In the genomic region with DNA sequence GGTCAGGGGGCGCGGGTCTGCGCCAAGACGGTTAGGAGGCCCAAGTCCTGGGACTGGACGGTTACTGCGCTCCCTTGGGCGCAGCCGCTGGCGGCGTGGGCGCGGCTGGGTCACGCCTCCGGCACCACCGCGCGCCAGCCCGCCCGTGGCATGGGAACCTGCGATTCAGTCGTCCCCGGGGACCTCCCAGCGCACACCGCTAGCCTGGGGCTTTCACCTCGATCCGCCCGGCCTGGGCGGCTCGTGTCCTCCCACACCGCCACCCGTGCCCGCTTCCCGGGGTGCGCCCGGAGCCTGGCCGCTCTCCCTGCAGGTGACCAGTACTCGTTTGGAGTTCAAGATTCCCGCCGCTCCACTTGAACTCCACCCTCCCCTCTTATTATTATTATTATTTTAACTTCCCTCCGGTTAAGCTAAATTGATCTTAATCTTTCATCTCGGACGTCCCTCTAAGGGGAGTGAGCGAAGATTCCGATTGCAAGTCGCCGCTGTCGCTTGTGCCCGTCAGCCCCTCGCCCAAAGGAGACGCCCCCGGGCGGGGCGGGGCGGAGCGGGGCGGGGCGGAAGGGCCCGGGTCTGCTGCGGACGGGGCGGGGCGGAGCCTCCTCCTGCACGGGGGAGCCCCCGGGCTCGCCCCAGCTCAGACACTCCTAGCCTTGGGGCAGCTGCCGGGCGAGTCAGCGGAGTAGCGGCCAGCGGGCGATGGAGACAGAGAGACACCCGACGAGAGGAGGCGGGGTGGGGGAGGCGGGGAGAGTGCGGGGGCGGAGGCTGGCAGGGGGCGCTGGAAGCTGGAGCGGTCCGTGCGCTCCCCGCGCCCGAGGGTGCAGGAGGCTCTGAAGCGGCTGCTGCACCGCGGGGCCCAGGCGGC, we compare ENCODE assay signal across 1 cellular context.
A peak's percentile ranks its signal among the peaks of the same experiment; 100 is the strongest.
TF ChIP-seq lines count a peak whose summit lies in the region.

A gene with protein sequence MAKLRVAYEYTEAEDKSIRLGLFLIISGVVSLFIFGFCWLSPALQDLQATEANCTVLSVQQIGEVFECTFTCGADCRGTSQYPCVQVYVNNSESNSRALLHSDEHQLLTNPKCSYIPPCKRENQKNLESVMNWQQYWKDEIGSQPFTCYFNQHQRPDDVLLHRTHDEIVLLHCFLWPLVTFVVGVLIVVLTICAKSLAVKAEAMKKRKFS (plus strand): TSS at position 643 of the 871 bp plus-strand sequence. CDS start 445 bp downstream, outside the sequence.

TF ChIP-seq in HepG2, 621 proteins besides CTCF, POLR2A, EP300 and RAD21 (continued from another document and continues in another):
- TF ChIP-seq, protein P1, sequence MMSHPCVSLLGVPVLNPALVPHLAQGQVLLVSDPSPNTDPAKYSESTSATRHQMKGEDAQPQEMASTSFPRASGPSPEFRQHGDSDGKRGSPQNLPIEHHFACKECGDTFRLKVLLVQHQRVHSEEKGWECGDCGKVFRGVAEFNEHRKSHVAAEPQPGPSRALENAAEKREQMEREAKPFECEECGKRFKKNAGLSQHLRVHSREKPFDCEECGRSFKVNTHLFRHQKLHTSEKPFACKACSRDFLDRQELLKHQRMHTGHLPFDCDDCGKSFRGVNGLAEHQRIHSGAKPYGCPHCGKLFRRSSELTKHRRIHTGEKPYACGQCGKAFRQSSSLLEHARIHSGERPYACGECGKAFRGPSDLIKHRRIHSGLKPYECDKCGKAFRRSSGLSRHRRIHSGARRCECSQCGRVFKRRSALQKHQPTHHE (CRISPR knock-in tag; IDR thresholded peaks at IDR 0.05; ENCODE audit: borderline replicate concordance): no peak
- TF ChIP-seq DPF2 (CRISPR knock-in tag; IDR thresholded peaks at IDR 0.05; ENCODE audit: borderline replicate concordance, low read depth): no peak
- TF ChIP-seq ZNF563 (CRISPR knock-in tag; IDR thresholded peaks at IDR 0.05): peak; percentile 60; the same call in 1 of the 2 replicates
- no peak for TF ChIP-seq ZNF607 (CRISPR knock-in tag; IDR thresholded peaks at IDR 0.05; ENCODE audit: borderline replicate concordance)
- no peak for TF ChIP-seq ZKSCAN5 (CRISPR knock-in tag; IDR thresholded peaks at IDR 0.05)
- TF ChIP-seq, protein P2, sequence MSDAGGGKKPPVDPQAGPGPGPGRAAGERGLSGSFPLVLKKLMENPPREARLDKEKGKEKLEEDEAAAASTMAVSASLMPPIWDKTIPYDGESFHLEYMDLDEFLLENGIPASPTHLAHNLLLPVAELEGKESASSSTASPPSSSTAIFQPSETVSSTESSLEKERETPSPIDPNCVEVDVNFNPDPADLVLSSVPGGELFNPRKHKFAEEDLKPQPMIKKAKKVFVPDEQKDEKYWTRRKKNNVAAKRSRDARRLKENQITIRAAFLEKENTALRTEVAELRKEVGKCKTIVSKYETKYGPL (CRISPR knock-in tag; IDR thresholded peaks at IDR 0.05): no peak
- TF ChIP-seq REPIN1 (CRISPR knock-in tag; IDR thresholded peaks at IDR 0.05; ENCODE audit: borderline replicate concordance, low read depth): no peak
- TF ChIP-seq, protein P3, sequence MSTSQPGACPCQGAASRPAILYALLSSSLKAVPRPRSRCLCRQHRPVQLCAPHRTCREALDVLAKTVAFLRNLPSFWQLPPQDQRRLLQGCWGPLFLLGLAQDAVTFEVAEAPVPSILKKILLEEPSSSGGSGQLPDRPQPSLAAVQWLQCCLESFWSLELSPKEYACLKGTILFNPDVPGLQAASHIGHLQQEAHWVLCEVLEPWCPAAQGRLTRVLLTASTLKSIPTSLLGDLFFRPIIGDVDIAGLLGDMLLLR (CRISPR knock-in tag; IDR thresholded peaks at IDR 0.05): no peak
- no peak for TF ChIP-seq SMARCE1 (IDR thresholded peaks at IDR 0.05; ENCODE audit: borderline replicate concordance)
- TF ChIP-seq, protein P4, sequence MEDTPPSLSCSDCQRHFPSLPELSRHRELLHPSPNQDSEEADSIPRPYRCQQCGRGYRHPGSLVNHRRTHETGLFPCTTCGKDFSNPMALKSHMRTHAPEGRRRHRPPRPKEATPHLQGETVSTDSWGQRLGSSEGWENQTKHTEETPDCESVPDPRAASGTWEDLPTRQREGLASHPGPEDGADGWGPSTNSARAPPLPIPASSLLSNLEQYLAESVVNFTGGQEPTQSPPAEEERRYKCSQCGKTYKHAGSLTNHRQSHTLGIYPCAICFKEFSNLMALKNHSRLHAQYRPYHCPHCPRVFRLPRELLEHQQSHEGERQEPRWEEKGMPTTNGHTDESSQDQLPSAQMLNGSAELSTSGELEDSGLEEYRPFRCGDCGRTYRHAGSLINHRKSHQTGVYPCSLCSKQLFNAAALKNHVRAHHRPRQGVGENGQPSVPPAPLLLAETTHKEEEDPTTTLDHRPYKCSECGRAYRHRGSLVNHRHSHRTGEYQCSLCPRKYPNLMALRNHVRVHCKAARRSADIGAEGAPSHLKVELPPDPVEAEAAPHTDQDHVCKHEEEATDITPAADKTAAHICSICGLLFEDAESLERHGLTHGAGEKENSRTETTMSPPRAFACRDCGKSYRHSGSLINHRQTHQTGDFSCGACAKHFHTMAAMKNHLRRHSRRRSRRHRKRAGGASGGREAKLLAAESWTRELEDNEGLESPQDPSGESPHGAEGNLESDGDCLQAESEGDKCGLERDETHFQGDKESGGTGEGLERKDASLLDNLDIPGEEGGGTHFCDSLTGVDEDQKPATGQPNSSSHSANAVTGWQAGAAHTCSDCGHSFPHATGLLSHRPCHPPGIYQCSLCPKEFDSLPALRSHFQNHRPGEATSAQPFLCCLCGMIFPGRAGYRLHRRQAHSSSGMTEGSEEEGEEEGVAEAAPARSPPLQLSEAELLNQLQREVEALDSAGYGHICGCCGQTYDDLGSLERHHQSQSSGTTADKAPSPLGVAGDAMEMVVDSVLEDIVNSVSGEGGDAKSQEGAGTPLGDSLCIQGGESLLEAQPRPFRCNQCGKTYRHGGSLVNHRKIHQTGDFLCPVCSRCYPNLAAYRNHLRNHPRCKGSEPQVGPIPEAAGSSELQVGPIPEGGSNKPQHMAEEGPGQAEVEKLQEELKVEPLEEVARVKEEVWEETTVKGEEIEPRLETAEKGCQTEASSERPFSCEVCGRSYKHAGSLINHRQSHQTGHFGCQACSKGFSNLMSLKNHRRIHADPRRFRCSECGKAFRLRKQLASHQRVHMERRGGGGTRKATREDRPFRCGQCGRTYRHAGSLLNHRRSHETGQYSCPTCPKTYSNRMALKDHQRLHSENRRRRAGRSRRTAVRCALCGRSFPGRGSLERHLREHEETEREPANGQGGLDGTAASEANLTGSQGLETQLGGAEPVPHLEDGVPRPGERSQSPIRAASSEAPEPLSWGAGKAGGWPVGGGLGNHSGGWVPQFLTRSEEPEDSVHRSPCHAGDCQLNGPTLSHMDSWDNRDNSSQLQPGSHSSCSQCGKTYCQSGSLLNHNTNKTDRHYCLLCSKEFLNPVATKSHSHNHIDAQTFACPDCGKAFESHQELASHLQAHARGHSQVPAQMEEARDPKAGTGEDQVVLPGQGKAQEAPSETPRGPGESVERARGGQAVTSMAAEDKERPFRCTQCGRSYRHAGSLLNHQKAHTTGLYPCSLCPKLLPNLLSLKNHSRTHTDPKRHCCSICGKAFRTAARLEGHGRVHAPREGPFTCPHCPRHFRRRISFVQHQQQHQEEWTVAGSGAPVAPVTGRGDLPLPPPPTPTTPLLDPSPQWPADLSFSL (CRISPR knock-in tag; IDR thresholded peaks at IDR 0.05): no peak
- TF ChIP-seq, protein P5, sequence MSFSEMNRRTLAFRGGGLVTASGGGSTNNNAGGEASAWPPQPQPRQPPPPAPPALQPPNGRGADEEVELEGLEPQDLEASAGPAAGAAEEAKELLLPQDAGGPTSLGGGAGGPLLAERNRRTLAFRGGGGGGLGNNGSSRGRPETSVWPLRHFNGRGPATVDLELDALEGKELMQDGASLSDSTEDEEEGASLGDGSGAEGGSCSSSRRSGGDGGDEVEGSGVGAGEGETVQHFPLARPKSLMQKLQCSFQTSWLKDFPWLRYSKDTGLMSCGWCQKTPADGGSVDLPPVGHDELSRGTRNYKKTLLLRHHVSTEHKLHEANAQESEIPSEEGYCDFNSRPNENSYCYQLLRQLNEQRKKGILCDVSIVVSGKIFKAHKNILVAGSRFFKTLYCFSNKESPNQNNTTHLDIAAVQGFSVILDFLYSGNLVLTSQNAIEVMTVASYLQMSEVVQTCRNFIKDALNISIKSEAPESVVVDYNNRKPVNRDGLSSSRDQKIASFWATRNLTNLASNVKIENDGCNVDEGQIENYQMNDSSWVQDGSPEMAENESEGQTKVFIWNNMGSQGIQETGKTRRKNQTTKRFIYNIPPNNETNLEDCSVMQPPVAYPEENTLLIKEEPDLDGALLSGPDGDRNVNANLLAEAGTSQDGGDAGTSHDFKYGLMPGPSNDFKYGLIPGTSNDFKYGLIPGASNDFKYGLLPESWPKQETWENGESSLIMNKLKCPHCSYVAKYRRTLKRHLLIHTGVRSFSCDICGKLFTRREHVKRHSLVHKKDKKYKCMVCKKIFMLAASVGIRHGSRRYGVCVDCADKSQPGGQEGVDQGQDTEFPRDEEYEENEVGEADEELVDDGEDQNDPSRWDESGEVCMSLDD (CRISPR knock-in tag; IDR thresholded peaks at IDR 0.05; ENCODE audit: borderline replicate concordance): no peak
- no peak for TF ChIP-seq ZNF781 (CRISPR knock-in tag; IDR thresholded peaks at IDR 0.05; ENCODE audit: borderline replicate concordance, not compliant biosample characterization)
- TF ChIP-seq, protein P6, sequence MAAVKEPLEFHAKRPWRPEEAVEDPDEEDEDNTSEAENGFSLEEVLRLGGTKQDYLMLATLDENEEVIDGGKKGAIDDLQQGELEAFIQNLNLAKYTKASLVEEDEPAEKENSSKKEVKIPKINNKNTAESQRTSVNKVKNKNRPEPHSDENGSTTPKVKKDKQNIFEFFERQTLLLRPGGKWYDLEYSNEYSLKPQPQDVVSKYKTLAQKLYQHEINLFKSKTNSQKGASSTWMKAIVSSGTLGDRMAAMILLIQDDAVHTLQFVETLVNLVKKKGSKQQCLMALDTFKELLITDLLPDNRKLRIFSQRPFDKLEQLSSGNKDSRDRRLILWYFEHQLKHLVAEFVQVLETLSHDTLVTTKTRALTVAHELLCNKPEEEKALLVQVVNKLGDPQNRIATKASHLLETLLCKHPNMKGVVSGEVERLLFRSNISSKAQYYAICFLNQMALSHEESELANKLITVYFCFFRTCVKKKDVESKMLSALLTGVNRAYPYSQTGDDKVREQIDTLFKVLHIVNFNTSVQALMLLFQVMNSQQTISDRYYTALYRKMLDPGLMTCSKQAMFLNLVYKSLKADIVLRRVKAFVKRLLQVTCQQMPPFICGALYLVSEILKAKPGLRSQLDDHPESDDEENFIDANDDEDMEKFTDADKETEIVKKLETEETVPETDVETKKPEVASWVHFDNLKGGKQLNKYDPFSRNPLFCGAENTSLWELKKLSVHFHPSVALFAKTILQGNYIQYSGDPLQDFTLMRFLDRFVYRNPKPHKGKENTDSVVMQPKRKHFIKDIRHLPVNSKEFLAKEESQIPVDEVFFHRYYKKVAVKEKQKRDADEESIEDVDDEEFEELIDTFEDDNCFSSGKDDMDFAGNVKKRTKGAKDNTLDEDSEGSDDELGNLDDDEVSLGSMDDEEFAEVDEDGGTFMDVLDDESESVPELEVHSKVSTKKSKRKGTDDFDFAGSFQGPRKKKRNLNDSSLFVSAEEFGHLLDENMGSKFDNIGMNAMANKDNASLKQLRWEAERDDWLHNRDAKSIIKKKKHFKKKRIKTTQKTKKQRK (IDR thresholded peaks at IDR 0.05; ENCODE audit: low read length): no peak
- no peak for TF ChIP-seq ONECUT2 (CRISPR knock-in tag; IDR thresholded peaks at IDR 0.05)
- TF ChIP-seq ZNF180 (CRISPR knock-in tag; IDR thresholded peaks at IDR 0.05; ENCODE audit: borderline replicate concordance, low read depth): no peak
- TF ChIP-seq, protein P7, sequence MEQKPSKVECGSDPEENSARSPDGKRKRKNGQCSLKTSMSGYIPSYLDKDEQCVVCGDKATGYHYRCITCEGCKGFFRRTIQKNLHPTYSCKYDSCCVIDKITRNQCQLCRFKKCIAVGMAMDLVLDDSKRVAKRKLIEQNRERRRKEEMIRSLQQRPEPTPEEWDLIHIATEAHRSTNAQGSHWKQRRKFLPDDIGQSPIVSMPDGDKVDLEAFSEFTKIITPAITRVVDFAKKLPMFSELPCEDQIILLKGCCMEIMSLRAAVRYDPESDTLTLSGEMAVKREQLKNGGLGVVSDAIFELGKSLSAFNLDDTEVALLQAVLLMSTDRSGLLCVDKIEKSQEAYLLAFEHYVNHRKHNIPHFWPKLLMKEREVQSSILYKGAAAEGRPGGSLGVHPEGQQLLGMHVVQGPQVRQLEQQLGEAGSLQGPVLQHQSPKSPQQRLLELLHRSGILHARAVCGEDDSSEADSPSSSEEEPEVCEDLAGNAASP (CRISPR knock-in tag; IDR thresholded peaks at IDR 0.05; ENCODE audit: borderline replicate concordance): no peak
- TF ChIP-seq ESRRA (CRISPR knock-in tag; IDR thresholded peaks at IDR 0.05; ENCODE audit: low read depth): no peak
- TF ChIP-seq, protein P8, sequence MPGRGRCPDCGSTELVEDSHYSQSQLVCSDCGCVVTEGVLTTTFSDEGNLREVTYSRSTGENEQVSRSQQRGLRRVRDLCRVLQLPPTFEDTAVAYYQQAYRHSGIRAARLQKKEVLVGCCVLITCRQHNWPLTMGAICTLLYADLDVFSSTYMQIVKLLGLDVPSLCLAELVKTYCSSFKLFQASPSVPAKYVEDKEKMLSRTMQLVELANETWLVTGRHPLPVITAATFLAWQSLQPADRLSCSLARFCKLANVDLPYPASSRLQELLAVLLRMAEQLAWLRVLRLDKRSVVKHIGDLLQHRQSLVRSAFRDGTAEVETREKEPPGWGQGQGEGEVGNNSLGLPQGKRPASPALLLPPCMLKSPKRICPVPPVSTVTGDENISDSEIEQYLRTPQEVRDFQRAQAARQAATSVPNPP (CRISPR knock-in tag; IDR thresholded peaks at IDR 0.05): no peak
- TF ChIP-seq NFIC (IDR thresholded peaks at IDR 0.05; ENCODE audit: low read length): no peak
- TF ChIP-seq TOE1 (CRISPR knock-in tag; IDR thresholded peaks at IDR 0.05): no peak
- no peak for TF ChIP-seq ZFP62 (CRISPR knock-in tag; IDR thresholded peaks at IDR 0.05)
- TF ChIP-seq ZNF30 (CRISPR knock-in tag; IDR thresholded peaks at IDR 0.05): no peak
- peak; percentile 73 for TF ChIP-seq SAP130 (CRISPR knock-in tag; IDR thresholded peaks at IDR 0.05; ENCODE audit: low read depth)
- no peak for TF ChIP-seq MEIS2 (CRISPR knock-in tag; IDR thresholded peaks at IDR 0.05)
- no peak for TF ChIP-seq HES4 (CRISPR knock-in tag; IDR thresholded peaks at IDR 0.05; ENCODE audit: borderline replicate concordance)
- no peak for TF ChIP-seq TEAD2 (CRISPR knock-in tag; IDR thresholded peaks at IDR 0.05)
- no peak for TF ChIP-seq ZNF839 (CRISPR knock-in tag; IDR thresholded peaks at IDR 0.05; ENCODE audit: borderline replicate concordance)
- TF ChIP-seq RELA (CRISPR knock-in tag; IDR thresholded peaks at IDR 0.05): no peak
- TF ChIP-seq SP140L (CRISPR knock-in tag; IDR thresholded peaks at IDR 0.05; ENCODE audit: borderline replicate concordance): no peak
- no peak for TF ChIP-seq ZNF3 (CRISPR knock-in tag; IDR thresholded peaks at IDR 0.05)
- no peak for TF ChIP-seq ZMYM2 (CRISPR knock-in tag; IDR thresholded peaks at IDR 0.05)
- TF ChIP-seq KMT2B (CRISPR knock-in tag; IDR thresholded peaks at IDR 0.05): no peak
- TF ChIP-seq ZFY (CRISPR knock-in tag; IDR thresholded peaks at IDR 0.05): 0 out of 2 replicates have a peak, but pooled peaks have one; percentile 7
- TF ChIP-seq ZNF577 (CRISPR knock-in tag; IDR thresholded peaks at IDR 0.05; ENCODE audit: borderline replicate concordance, low read depth): no peak
- no peak for TF ChIP-seq ZNF780A (CRISPR knock-in tag; IDR thresholded peaks at IDR 0.05)
- TF ChIP-seq ZNF556 (CRISPR knock-in tag; IDR thresholded peaks at IDR 0.05; ENCODE audit: borderline replicate concordance): no peak
- no peak for TF ChIP-seq CBX5 (CRISPR knock-in tag; IDR thresholded peaks at IDR 0.05; ENCODE audit: borderline replicate concordance)
- TF ChIP-seq SIN3B (IDR thresholded peaks at IDR 0.05; ENCODE audit: low read length): peak; percentile 46; the same call in 1 of the 2 replicates
- TF ChIP-seq ZNF709 (CRISPR knock-in tag; IDR thresholded peaks at IDR 0.05): no peak
- TF ChIP-seq RFXANK (CRISPR knock-in tag; IDR thresholded peaks at IDR 0.05): no peak
- TF ChIP-seq ZNF335 (CRISPR knock-in tag; IDR thresholded peaks at IDR 0.05): no peak
- no peak for TF ChIP-seq CBX1 (IDR thresholded peaks at IDR 0.05; ENCODE audit: low read depth)
